In the genomic region with DNA sequence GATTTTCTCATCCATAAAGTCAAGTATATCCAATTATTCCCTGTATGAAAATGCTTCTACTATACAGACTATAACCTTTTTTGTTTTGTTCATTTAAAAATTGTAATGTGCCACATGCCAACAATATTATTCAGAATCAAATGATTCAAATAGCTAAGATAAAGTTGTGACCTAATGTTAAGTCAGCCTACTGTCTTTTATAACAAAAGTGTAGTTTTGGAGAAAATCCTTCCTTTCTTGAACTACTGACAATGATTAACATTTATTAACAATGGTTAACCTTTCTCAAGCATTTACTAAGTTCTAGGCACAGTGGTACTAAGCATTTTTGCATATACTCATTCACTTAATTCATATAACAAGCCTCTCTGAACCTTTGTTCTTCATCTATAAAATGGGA, we compare ENCODE assay signal across 1 cellular context.
TF ChIP-seq lines count a peak whose summit lies in the region.

No MANE protein-coding gene starts in this region.

TF ChIP-seq in IMR-90, 13 proteins besides CTCF, POLR2A, EP300 and RAD21:
- TF ChIP-seq MAZ (IDR thresholded peaks at IDR 0.05; ENCODE audit: borderline replicate concordance, low read depth, low read length) (no peak), RCOR1 (IDR thresholded peaks at IDR 0.05; ENCODE audit: insufficient replicate concordance, low read length) (no peak), CHD1 (IDR thresholded peaks at IDR 0.05; ENCODE audit: low read depth, low read length) (no peak)
